15 cellular contexts compared by ENCODE assay signal in genomic region chr5:65971643-65972042, GRCh38.
"Had no signal": no experiment of that assay in that cellular context is flagged by ENCODE, and none has a peak within 500 bp of the region (broad histone marks: within the 10 kb centered on the region; RNA-seq: fewer than 3 reads in every experiment).

No MANE protein-coding gene starts in this region.

- H3K27me3 Mint-ChIP-seq: activated naive CD4-positive, alpha-beta T cell treated with anti-CD3 and anti-CD28 coated beads, Interleukin-2, amount 50 U/mL, for 24 hours had no signal

- ATAC-seq: left cardiac atrium; lower lobe of right lung; right cardiac atrium; stimulated activated naive CD8-positive, alpha-beta T cell treated with anti-CD3 and anti-CD28 coated beads, Interleukin-15, Interleukin-2, amounts not matched to agents 100 U/mL and 50 U/mL, for 24 hours had no signal

- H3K9me3 Mint-ChIP-seq: activated naive CD4-positive, alpha-beta T cell treated with anti-CD3 and anti-CD28 coated beads, Interleukin-2, amount 50 U/mL, for 24 hours had no signal

- DNase-seq: activated CD4-positive, alpha-beta T cell treated with anti-CD3 and anti-CD28 coated beads for 1 hour; activated CD4-positive, alpha-beta T cell treated with anti-CD3 and anti-CD28 coated beads, Interleukin-2, amount 50 U/mL, for 48 hours; activated gamma-delta T cell; adrenal gland; dermis blood vessel endothelial cell; effector memory CD4-positive, alpha-beta T cell; left cardiac atrium; lower lobe of right lung; right cardiac atrium; stimulated activated naive CD8-positive, alpha-beta T cell treated with anti-CD3 and anti-CD28 coated beads, Interleukin-15, Interleukin-2, amounts not matched to agents 100 U/mL and 50 U/mL, for 24 hours; substantia nigra; SW 1271; transverse colon; WERI-Rb-1 had no signal

- H3K4me3 Mint-ChIP-seq: activated naive CD4-positive, alpha-beta T cell treated with anti-CD3 and anti-CD28 coated beads, Interleukin-2, amount 50 U/mL, for 24 hours had no signal
